Comparison of ENCODE assay signal across 23 cellular contexts in the genomic region with DNA sequence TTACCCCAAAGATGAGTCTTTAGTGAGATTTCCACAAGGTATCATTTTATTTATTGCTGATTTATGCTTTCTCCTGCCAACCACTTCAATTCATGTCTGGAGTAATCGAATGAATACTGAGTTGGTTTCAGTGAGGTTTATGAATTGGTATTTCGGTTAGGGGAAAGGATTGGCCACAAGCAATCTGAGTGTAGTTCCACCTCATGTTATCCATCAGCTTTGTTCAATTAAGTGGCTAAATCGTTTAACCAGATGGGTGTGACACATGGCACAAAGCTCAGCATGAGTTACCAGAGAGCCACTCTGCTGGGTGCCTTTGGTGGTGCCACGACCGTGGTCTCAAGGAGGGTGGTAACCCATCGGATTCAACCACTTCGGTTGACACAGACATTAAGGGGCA.
DNase-seq lines count a peak whose midpoint lies in the region; ATAC-seq lines count a peak whose summit lies in the region.
"Had no signal": no experiment of that assay in that cellular context is flagged by ENCODE, and none has a peak within 500 bp of the region (broad histone marks: within the 10 kb centered on the region; RNA-seq: fewer than 3 reads in every experiment).

No MANE protein-coding gene starts in this region.

- H3K4me3 Mint-ChIP-seq in activated T-cell treated with anti-CD3 and anti-CD28 coated beads, Interleukin-2, amount 50 U/mL, for 72 hours = no peak overlapping the region
- H3K4me3 Mint-ChIP-seq in natural killer cell treated with Interleukin-12 subunit alpha and Interleukin-12 subunit beta and Interleukin-15 and Interleukin-18, amount 100 ng/mL, for 72 hours = no peak overlapping the region
- H3K4me3 Mint-ChIP-seq in stimulated activated effector memory CD8-positive, alpha-beta T cell treated with anti-CD3 and anti-CD28 coated beads, Interleukin-12 subunit alpha, Interleukin-12 subunit beta, amount 100 ng/mL, for 72 hours = no peak overlapping the region
- H3K4me3 Mint-ChIP-seq: CD14-positive monocyte; CD4-positive, alpha-beta memory T cell; CD4-positive, CD25-positive, alpha-beta regulatory T cell; CD8-positive, alpha-beta memory T cell had no signal

- no peaks in the 10 kb centered on the region for H3K9me3 Mint-ChIP-seq in activated T-cell treated with anti-CD3 and anti-CD28 coated beads, Interleukin-2, amount 50 U/mL, for 72 hours
- H3K9me3 Mint-ChIP-seq in natural killer cell treated with Interleukin-12 subunit alpha and Interleukin-12 subunit beta and Interleukin-15 and Interleukin-18, amount 100 ng/mL, for 72 hours = no peaks in the 10 kb centered on the region
- no peaks in the 10 kb centered on the region for H3K9me3 Mint-ChIP-seq in stimulated activated effector memory CD8-positive, alpha-beta T cell treated with anti-CD3 and anti-CD28 coated beads, Interleukin-12 subunit alpha, Interleukin-12 subunit beta, amount 100 ng/mL, for 72 hours
- H3K9me3 Mint-ChIP-seq: CD4-positive, alpha-beta memory T cell; CD8-positive, alpha-beta memory T cell had no signal

- DNase-seq in activated T-cell treated with anti-CD3 and anti-CD28 coated beads, Interleukin-2, amount 50 U/mL, for 72 hours = no peak
- no peak for DNase-seq in activated T-cell treated with anti-CD3 and anti-CD28 coated beads, Interleukin-2, amount 50 U/mL, for 1 hour
- DNase-seq in natural killer cell treated with Interleukin-12 subunit alpha and Interleukin-12 subunit beta and Interleukin-15 and Interleukin-18, amount 100 ng/mL, for 72 hours (ENCODE audit: low spot score) = no peak
- DNase-seq in stimulated activated effector memory CD8-positive, alpha-beta T cell treated with anti-CD3 and anti-CD28 coated beads, Interleukin-12 subunit alpha, Interleukin-12 subunit beta, amount 100 ng/mL, for 72 hours (ENCODE audit: low spot score in 2 of 2) = peak in 1 of 2 donors; percentile 45
- no peak for DNase-seq in hippocampal formation (lab: John Stamatoyannopoulos, UW)
- DNase-seq: 8988T; ACHN; BE2C; C1 segment of cervical spinal cord; CD4-positive, alpha-beta memory T cell; CD4-positive, CD25-positive, alpha-beta regulatory T cell; CD8-positive, alpha-beta memory T cell; COR-L47; DMS 273 treated with DMSO at 0.1 percent for 48 hours; DMS153; DMS53; DMS79; DND-41; EL; GDM1 had no signal

- peaks cover 14% of the 10 kb centered on the region for H3K27me3 Mint-ChIP-seq in activated T-cell treated with anti-CD3 and anti-CD28 coated beads, Interleukin-2, amount 50 U/mL, for 72 hours (ENCODE audit: low read depth)
- H3K27me3 Mint-ChIP-seq in natural killer cell treated with Interleukin-12 subunit alpha and Interleukin-12 subunit beta and Interleukin-15 and Interleukin-18, amount 100 ng/mL, for 72 hours = peaks cover 22 to 35% of the 10 kb centered on the region in 2 donors

- no peaks in the 10 kb centered on the region for H3K4me1 Mint-ChIP-seq in activated T-cell treated with anti-CD3 and anti-CD28 coated beads, Interleukin-2, amount 50 U/mL, for 72 hours (ENCODE audit: low read depth)
- H3K4me1 Mint-ChIP-seq in natural killer cell treated with Interleukin-12 subunit alpha and Interleukin-12 subunit beta and Interleukin-15 and Interleukin-18, amount 100 ng/mL, for 72 hours (ENCODE audit: low read depth in 2 of 2) = peaks cover 0 to 3% of the 10 kb centered on the region in 2 donors
- no peaks in the 10 kb centered on the region for H3K4me1 Mint-ChIP-seq in stimulated activated effector memory CD8-positive, alpha-beta T cell treated with anti-CD3 and anti-CD28 coated beads, Interleukin-12 subunit alpha, Interleukin-12 subunit beta, amount 100 ng/mL, for 72 hours
- H3K4me1 Mint-ChIP-seq: CD14-positive monocyte; CD4-positive, alpha-beta memory T cell; CD4-positive, CD25-positive, alpha-beta regulatory T cell; CD8-positive, alpha-beta memory T cell had no signal

- H3K27ac Mint-ChIP-seq in activated T-cell treated with anti-CD3 and anti-CD28 coated beads, Interleukin-2, amount 50 U/mL, for 72 hours = no peak overlapping the region
- H3K27ac Mint-ChIP-seq in natural killer cell treated with Interleukin-12 subunit alpha and Interleukin-12 subunit beta and Interleukin-15 and Interleukin-18, amount 100 ng/mL, for 72 hours = no peak overlapping the region
- H3K27ac Mint-ChIP-seq in stimulated activated effector memory CD8-positive, alpha-beta T cell treated with anti-CD3 and anti-CD28 coated beads, Interleukin-12 subunit alpha, Interleukin-12 subunit beta, amount 100 ng/mL, for 72 hours = no peak overlapping the region
- H3K27ac Mint-ChIP-seq: CD14-positive monocyte; CD4-positive, alpha-beta memory T cell; CD4-positive, CD25-positive, alpha-beta regulatory T cell; CD8-positive, alpha-beta memory T cell had no signal

- ATAC-seq in activated T-cell treated with anti-CD3 and anti-CD28 coated beads, Interleukin-2, amount 50 U/mL, for 72 hours (replicated peaks in 1 of 2) = peak; percentile 24 to 80
- ATAC-seq in natural killer cell treated with Interleukin-12 subunit alpha and Interleukin-12 subunit beta and Interleukin-15 and Interleukin-18, amount 100 ng/mL, for 72 hours = peak; percentile 29 to 40
- ATAC-seq in stimulated activated effector memory CD8-positive, alpha-beta T cell treated with anti-CD3 and anti-CD28 coated beads, Interleukin-12 subunit alpha, Interleukin-12 subunit beta, amount 100 ng/mL, for 72 hours = peak; percentile 59
- ATAC-seq in GM21825 (IDR thresholded peaks at IDR 0.05; ENCODE audit: unreplicated experiment) = no peak
- ATAC-seq: GM12878 had no signal

- no peaks in the 10 kb centered on the region for H3K36me3 Mint-ChIP-seq in activated T-cell treated with anti-CD3 and anti-CD28 coated beads, Interleukin-2, amount 50 U/mL, for 72 hours (ENCODE audit: insufficient read depth in 2 of 2)
- H3K36me3 Mint-ChIP-seq in natural killer cell treated with Interleukin-12 subunit alpha and Interleukin-12 subunit beta and Interleukin-15 and Interleukin-18, amount 100 ng/mL, for 72 hours = no peaks in the 10 kb centered on the region
- H3K36me3 Mint-ChIP-seq in stimulated activated effector memory CD8-positive, alpha-beta T cell treated with anti-CD3 and anti-CD28 coated beads, Interleukin-12 subunit alpha, Interleukin-12 subunit beta, amount 100 ng/mL, for 72 hours = no peaks in the 10 kb centered on the region
- H3K36me3 Mint-ChIP-seq: CD14-positive monocyte; CD4-positive, alpha-beta memory T cell; CD4-positive, CD25-positive, alpha-beta regulatory T cell; CD8-positive, alpha-beta memory T cell had no signal
